Comparison of ENCODE assay signal across 15 cellular contexts in genomic region chr12:41564816-41565215, GRCh38.
DNase-seq lines count a peak whose midpoint lies in the region; ATAC-seq and TF ChIP-seq lines count a peak whose summit lies in the region.
"Had no signal": no experiment of that assay in that cellular context is flagged by ENCODE, and none has a peak within 500 bp of the region (broad histone marks: within the 10 kb centered on the region; RNA-seq: fewer than 3 reads in every experiment).

No MANE protein-coding gene starts in this region.

- H3K4me3 ChIP-seq in BJ (ENCODE audit: low read depth, low read length) = no peak overlapping the region
- no peak overlapping the region for H3K4me3 ChIP-seq in neural cell (ENCODE audit: low read length)
- H3K4me3 ChIP-seq: Peyer's patch had no signal

- CTCF ChIA-PET in BJ (lab: Yijun Ruan, JAX) = no interaction called here

- no peaks in the 10 kb centered on the region for H3K79me2 ChIP-seq in neural cell (replicated peaks; ENCODE audit: insufficient read depth, low read length)

- no peak overlapping the region for H2AFZ ChIP-seq in neural cell (ENCODE audit: low read depth, low read length)

- no peaks in the 10 kb centered on the region for H3K36me3 ChIP-seq in BJ (ENCODE audit: control insufficient read depth, insufficient read depth, low read length)
- no peaks in the 10 kb centered on the region for H3K36me3 ChIP-seq in neural cell (ENCODE audit: insufficient read depth, low read length)
- H3K36me3 ChIP-seq: Peyer's patch had no signal

- H3K27ac Mint-ChIP-seq in activated T-cell treated with anti-CD3 and anti-CD28 coated beads, Interleukin-2, amount 50 U/mL, for 72 hours = no peak overlapping the region

- peak; percentile 16; the same call in 1 of the 2 replicates for TF ChIP-seq CTCF in BJ (IDR thresholded peaks at IDR 0.05; ENCODE audit: insufficient read depth, low read depth, low read length)
- peak; percentile 39 for TF ChIP-seq CTCF in LNCAP (IDR thresholded peaks at IDR 0.05)
- no peak for TF ChIP-seq CTCF in neural cell (IDR thresholded peaks at IDR 0.05; ENCODE audit: poor library complexity, severe bottlenecking)

- H3K9me3 Mint-ChIP-seq in activated T-cell treated with anti-CD3 and anti-CD28 coated beads, Interleukin-2, amount 50 U/mL, for 72 hours = no peaks in the 10 kb centered on the region

- H3K4me1 Mint-ChIP-seq in activated T-cell treated with anti-CD3 and anti-CD28 coated beads, Interleukin-2, amount 50 U/mL, for 72 hours (ENCODE audit: low read depth) = no peaks in the 10 kb centered on the region

- no peak for ATAC-seq in activated T-cell treated with anti-CD3 and anti-CD28 coated beads, Interleukin-2, amount 50 U/mL, for 72 hours (replicated peaks in 1 of 2)
- ATAC-seq: Right ventricle myocardium inferior had no signal

- no peaks in the 10 kb centered on the region for H3F3A ChIP-seq in neural cell (ENCODE audit: insufficient read depth, low read length, poor library complexity, severe bottlenecking)

- H3K4me3 Mint-ChIP-seq in activated T-cell treated with anti-CD3 and anti-CD28 coated beads, Interleukin-2, amount 50 U/mL, for 72 hours = no peak overlapping the region

- H4K20me1 ChIP-seq in neural cell (ENCODE audit: insufficient read depth) = no peaks in the 10 kb centered on the region

- DNase-seq in BJ (ENCODE audit: low read depth) = no peak
- peak; percentile 24 for DNase-seq in SK-MEL-5 (ENCODE audit: low read depth, low spot score)
- no peak for DNase-seq in NCI-H187 treated with DMSO at 0.1 percent for 48 hours (lab: John Stamatoyannopoulos, UW)
- no peak for DNase-seq in activated T-cell treated with anti-CD3 and anti-CD28 coated beads, Interleukin-2, amount 50 U/mL, for 72 hours
- no peak for DNase-seq in NCI-H187 (lab: John Stamatoyannopoulos, UW)
- DNase-seq: C1 segment of cervical spinal cord, NCI-H1092 treated with DMSO at 0.1 percent for 48 hours, NCI-H146, NCI-H2081 treated with DMSO at 0.1 percent for 48 hours, NCI-H510A treated with DMSO at 0.1 percent for 48 hours, NCI-H774, Peyer's patch had no signal

- no peaks in the 10 kb centered on the region for H3K9me3 ChIP-seq in neural cell (ENCODE audit: low read length)
- H3K9me3 ChIP-seq: Peyer's patch had no signal

- peak overlapping the region; percentile 87 for H3K27ac ChIP-seq in neural cell (ENCODE audit: low read length)
- H3K27ac ChIP-seq: Peyer's patch had no signal

- no peak for TF ChIP-seq RAD21 in neural cell (conservative IDR thresholded peaks at IDR 0.05)

- POLR2A ChIA-PET in BJ (lab: Charles Lee) = no interaction called here

- no peak for TF ChIP-seq EP300 in neural cell (conservative IDR thresholded peaks at IDR 0.05; ENCODE audit: poor library complexity, severe bottlenecking)

- in situ Hi-C loops in SK-MEL-5 (cut with HindIII; ENCODE audit: low pct_unique_long_range_greater_than_20kb, low sequenced_read_pairs) = no loop called here

- H3K4me2 ChIP-seq in neural cell (ENCODE audit: low read length) = no peak overlapping the region

- H3K27me3 ChIP-seq in BJ (ENCODE audit: control insufficient read depth, insufficient read depth, low read length) (no peaks in the 10 kb centered on the region), neural cell (ENCODE audit: insufficient read depth, low read depth, low read length) (no peaks in the 10 kb centered on the region)
- H3K27me3 ChIP-seq: Peyer's patch had no signal

- H3K36me3 Mint-ChIP-seq in activated T-cell treated with anti-CD3 and anti-CD28 coated beads, Interleukin-2, amount 50 U/mL, for 72 hours (ENCODE audit: insufficient read depth in 2 of 2) = no peaks in the 10 kb centered on the region

- H3K27me3 Mint-ChIP-seq in activated T-cell treated with anti-CD3 and anti-CD28 coated beads, Interleukin-2, amount 50 U/mL, for 72 hours (ENCODE audit: low read depth) = no peaks in the 10 kb centered on the region

- H3K9ac ChIP-seq in neural cell (ENCODE audit: low read length) = no peak overlapping the region

- H3K9me2 ChIP-seq in neural cell (ENCODE audit: insufficient read depth, low read length) = no peaks in the 10 kb centered on the region

TF ChIP-seq in neural cell, 6 proteins besides CTCF, POLR2A, EP300 and RAD21:
- no peak for TF ChIP-seq POLR2AphosphoS5 (IDR thresholded peaks at IDR 0.05)
- no peak for TF ChIP-seq EZH2 (IDR thresholded peaks at IDR 0.05; ENCODE audit: borderline replicate concordance, insufficient read depth, low read length, poor library complexity, severe bottlenecking)
- no peak for TF ChIP-seq TAF1 (IDR thresholded peaks at IDR 0.05; ENCODE audit: low read depth)
- TF ChIP-seq MXI1 (conservative IDR thresholded peaks at IDR 0.05; ENCODE audit: poor library complexity, severe bottlenecking) = no peak
- no peak for TF ChIP-seq REST (IDR thresholded peaks at IDR 0.05; ENCODE audit: borderline replicate concordance)
- TF ChIP-seq SMC3 (conservative IDR thresholded peaks at IDR 0.05; ENCODE audit: poor library complexity) = no peak
